Comparison of ENCODE assay signal across 8 cellular contexts in the genomic region with DNA sequence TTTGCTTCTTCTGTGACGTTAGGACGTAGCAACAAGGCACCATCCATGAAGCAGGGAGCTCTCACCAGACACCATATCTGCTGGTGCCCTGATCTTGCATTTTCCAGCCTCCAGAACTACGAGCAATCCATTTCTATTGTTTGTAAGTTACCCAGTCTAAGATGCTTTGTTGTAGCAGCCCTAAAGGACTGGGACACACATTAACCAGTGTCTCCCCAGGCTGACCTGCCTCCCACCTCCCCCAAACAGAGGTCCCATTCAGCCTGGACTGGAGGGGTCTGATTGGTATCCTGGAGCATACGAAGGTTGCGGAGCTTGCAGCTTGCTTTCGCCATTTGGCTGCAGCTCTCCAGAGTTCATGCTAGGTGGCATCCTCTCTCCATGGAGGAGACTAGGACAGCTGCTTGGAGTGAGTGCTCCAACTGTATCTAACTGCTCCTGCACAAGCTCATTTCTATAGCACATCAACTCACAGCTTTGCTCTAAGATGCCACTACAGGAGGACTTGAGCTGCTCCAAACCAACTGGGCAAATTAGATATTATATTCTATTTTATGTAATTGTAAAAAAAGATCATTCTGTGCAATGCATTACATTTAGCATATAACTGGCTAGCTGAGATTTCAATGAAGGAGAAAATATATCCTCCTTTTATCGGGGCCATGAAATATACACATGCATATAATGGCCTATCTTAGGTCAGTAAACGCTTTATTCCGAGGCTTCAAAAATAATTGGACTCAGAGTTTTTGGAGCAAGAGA. TPM values are rescaled to one million over a fixed set of nuclear protein-coding genes. Genes with fewer than 3 reads are reported as not detected.
DNase-seq lines count a peak whose midpoint lies in the region; ATAC-seq, FAIRE-seq and TF ChIP-seq lines count a peak whose summit lies in the region.

No MANE protein-coding gene starts in this region.

- no peak overlapping the region for H3K4me3 ChIP-seq in Karpas-422 (ENCODE audit: low read length)
- no peak overlapping the region for H3K4me3 ChIP-seq in small intestine (ENCODE audit: low read depth in 1 of 2, low read length in 2 of 2)

- no peaks in the 10 kb centered on the region for H3K36me3 ChIP-seq in Karpas-422 (ENCODE audit: insufficient read depth, low read length)
- H3K36me3 ChIP-seq in small intestine (ENCODE audit: control insufficient read depth in 2 of 2, insufficient read depth in 2 of 2, low read length in 2 of 2): no peaks in the 10 kb centered on the region

- H3K9ac ChIP-seq in Karpas-422 (ENCODE audit: low read length): no peak overlapping the region

- ATAC-seq in SK-N-SH treated with all-trans-retinoic acid at 6 μM for 48 hours (peak; percentile 98), HG02870 (IDR thresholded peaks at IDR 0.05; ENCODE audit: unreplicated experiment) (no peak)

- in situ Hi-C loops in T47D (cut with HindIII; ENCODE audit: low pct_unique_long_range_greater_than_20kb, low sequenced_read_pairs): no loop called here

- H3K27me3 ChIP-seq in Karpas-422 (ENCODE audit: low read length) (no peaks in the 10 kb centered on the region), small intestine (ENCODE audit: control insufficient read depth in 2 of 2, insufficient read depth in 2 of 2, low read length in 2 of 2) (no peaks in the 10 kb centered on the region)

- DNase-seq in AG09319 (ENCODE audit: extremely low read depth, low read depth) (no peak), Karpas-422 (peak; percentile 84), T47D (ENCODE audit: low read depth in 1 of 2, low spot score in 1 of 2) (peak; percentile 53 to 82), iPS-NIHi7 (ENCODE audit: extremely low spot score) (peak; percentile 73), small intestine (peak; percentile 79)

- H3K27ac ChIP-seq in Karpas-422 (ENCODE audit: low read length) (no peak overlapping the region), small intestine (ENCODE audit: low read depth in 1 of 2, low read length in 1 of 2) (no peak overlapping the region)

- peaks cover 9% of the 10 kb centered on the region; the same call in 1 of the 2 replicates for H3K4me1 ChIP-seq in Karpas-422 (ENCODE audit: low read length)
- no peaks in the 10 kb centered on the region for H3K4me1 ChIP-seq in small intestine (ENCODE audit: control insufficient read depth in 2 of 2, insufficient read depth in 1 of 2, low read depth in 1 of 2, low read length in 1 of 2)

- no peak overlapping the region for H3K4me2 ChIP-seq in Karpas-422 (ENCODE audit: low read depth, low read length, poor library complexity, severe bottlenecking)

- H3K9me3 ChIP-seq in Karpas-422 (ENCODE audit: low read length): no peaks in the 10 kb centered on the region
- no peaks in the 10 kb centered on the region for H3K9me3 ChIP-seq in small intestine (ENCODE audit: control insufficient read depth, low read depth)

- no peaks in the 10 kb centered on the region for H4K20me1 ChIP-seq in Karpas-422 (ENCODE audit: insufficient read depth, low read depth, low read length)

- no peaks in the 10 kb centered on the region for H3K9me2 ChIP-seq in Karpas-422 (replicated peaks; ENCODE audit: insufficient read depth, low read length)

- no peak for FAIRE-seq in small intestine (lab: Jason Lieb, UNC)

- peak; percentile 84 for TF ChIP-seq CTCF in AG09319 (IDR thresholded peaks at IDR 0.05; ENCODE audit: low read depth, low read length)
- peak; percentile 80 for TF ChIP-seq CTCF in GM12874 (IDR thresholded peaks at IDR 0.05; ENCODE audit: insufficient read depth, low read depth, low read length)

- no peaks in the 10 kb centered on the region for H3K79me2 ChIP-seq in Karpas-422 (ENCODE audit: low read length)

- 43 to 49% (median 45%) methylated on average over 9 of the region's 9 CpGs for WGBS in small intestine, 3 donors

- no peak overlapping the region for H2AFZ ChIP-seq in Karpas-422 (ENCODE audit: low read length)

TF ChIP-seq in SK-N-SH treated with all-trans-retinoic acid at 6 μM for 48 hours, 23 proteins besides CTCF, POLR2A, EP300 and RAD21:
- TF ChIP-seq GLIS3 (CRISPR knock-in tag; IDR thresholded peaks at IDR 0.05) (no peak), ZNF8 (CRISPR knock-in tag; IDR thresholded peaks at IDR 0.05) (no peak), TOX (CRISPR knock-in tag; IDR thresholded peaks at IDR 0.05; ENCODE audit: borderline replicate concordance) (no peak), TCF4 (CRISPR knock-in tag; IDR thresholded peaks at IDR 0.05; ENCODE audit: borderline replicate concordance) (no peak), OSR1 (CRISPR knock-in tag; IDR thresholded peaks at IDR 0.05) (no peak), ISL1 (CRISPR knock-in tag; IDR thresholded peaks at IDR 0.05) (no peak), CSDC2 (CRISPR knock-in tag; IDR thresholded peaks at IDR 0.05) (no peak), BACH2 (CRISPR knock-in tag; IDR thresholded peaks at IDR 0.05; ENCODE audit: borderline replicate concordance) (no peak)
- TF ChIP-seq, protein P1, sequence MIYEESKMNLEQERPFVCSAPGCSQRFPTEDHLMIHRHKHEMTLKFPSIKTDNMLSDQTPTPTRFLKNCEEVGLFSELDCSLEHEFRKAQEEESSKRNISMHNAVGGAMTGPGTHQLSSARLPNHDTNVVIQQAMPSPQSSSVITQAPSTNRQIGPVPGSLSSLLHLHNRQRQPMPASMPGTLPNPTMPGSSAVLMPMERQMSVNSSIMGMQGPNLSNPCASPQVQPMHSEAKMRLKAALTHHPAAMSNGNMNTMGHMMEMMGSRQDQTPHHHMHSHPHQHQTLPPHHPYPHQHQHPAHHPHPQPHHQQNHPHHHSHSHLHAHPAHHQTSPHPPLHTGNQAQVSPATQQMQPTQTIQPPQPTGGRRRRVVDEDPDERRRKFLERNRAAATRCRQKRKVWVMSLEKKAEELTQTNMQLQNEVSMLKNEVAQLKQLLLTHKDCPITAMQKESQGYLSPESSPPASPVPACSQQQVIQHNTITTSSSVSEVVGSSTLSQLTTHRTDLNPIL (CRISPR knock-in tag; IDR thresholded peaks at IDR 0.05; ENCODE audit: low read depth): no peak
- TF ChIP-seq, protein P2, sequence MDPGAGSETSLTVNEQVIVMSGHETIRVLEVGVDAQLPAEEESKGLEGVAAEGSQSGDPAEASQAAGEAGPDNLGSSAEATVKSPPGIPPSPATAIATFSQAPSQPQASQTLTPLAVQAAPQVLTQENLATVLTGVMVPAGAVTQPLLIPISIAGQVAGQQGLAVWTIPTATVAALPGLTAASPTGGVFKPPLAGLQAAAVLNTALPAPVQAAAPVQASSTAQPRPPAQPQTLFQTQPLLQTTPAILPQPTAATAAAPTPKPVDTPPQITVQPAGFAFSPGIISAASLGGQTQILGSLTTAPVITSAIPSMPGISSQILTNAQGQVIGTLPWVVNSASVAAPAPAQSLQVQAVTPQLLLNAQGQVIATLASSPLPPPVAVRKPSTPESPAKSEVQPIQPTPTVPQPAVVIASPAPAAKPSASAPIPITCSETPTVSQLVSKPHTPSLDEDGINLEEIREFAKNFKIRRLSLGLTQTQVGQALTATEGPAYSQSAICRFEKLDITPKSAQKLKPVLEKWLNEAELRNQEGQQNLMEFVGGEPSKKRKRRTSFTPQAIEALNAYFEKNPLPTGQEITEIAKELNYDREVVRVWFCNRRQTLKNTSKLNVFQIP (CRISPR knock-in tag; IDR thresholded peaks at IDR 0.05; ENCODE audit: borderline replicate concordance, low read depth): no peak

RNA-seq across cellular contexts. Expression of a gene that starts 8.0 kb away (rescaled TPM):
- total RNA-seq in Karpas-422 (2014; rRNA removed; shearing (Covaris generic); ENCODE audit: low replicate concordance): 4.5 and 5.0 TPM in 2 replicates
- 10 to 100 TPM; 24.4 to 50.5 (median 27.7) TPM for polyA plus RNA-seq in small intestine

RNA-seq across cellular contexts. Expression of a gene that starts 20.8 kb away (rescaled TPM):
- total RNA-seq in Karpas-422 (2014; rRNA removed; shearing (Covaris generic); ENCODE audit: low replicate concordance): 88.4 and 293 TPM in 2 replicates
- 100 to 1,000 TPM; 134 to 222 (median 201) TPM for polyA plus RNA-seq in small intestine

RNA-seq across cellular contexts. Expression of a gene that starts 33.9 kb away (rescaled TPM):
- total RNA-seq in Karpas-422 (2014; rRNA removed; shearing (Covaris generic); ENCODE audit: low replicate concordance): 43.7 and 48.2 TPM in 2 replicates
- 10 to 100 TPM; 54.3 to 63.7 (median 54.6) TPM for polyA plus RNA-seq in small intestine
